ENCODE assay signal across 9 cellular contexts in the genomic region with DNA sequence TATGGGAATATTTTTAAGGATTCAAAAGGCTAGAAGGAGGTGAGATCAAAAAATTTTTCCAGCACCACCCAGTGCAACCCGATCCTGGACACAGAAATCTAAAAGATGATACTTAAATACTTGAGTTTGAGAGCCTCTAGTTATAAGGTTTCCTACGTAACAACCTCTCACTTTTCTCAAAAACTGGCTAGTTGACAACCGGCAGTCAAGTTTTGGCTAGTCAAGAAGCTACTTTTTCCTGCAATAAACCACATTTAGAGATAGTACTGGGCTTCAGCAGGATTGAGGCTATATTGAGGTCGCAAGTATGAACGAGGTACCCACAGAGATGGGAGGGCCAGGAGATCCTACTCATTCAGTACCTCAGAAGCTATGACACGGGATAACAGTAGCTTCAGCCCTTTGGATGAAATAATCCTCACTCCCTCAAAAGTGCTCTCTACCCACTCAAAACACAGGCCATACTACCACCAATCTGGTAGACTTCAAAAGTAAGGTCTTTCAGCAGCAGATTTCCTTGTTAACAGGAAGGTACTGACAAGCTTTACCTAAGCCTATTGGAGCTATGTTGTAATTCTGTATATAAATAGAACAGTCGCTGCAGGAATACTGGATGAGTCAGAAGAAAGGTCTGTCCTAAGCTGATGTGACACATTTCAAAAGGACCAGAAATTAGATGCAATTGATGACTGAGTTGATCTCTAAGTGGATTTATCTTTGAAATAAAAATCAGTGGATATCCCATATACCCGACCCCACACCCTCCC. TPM values are rescaled to one million over a fixed set of nuclear protein-coding genes. Genes with fewer than 3 reads are reported as not detected.
DNase-seq lines count a peak whose midpoint lies in the region; ATAC-seq and TF ChIP-seq lines count a peak whose summit lies in the region.
"Had no signal": no experiment of that assay in that cellular context is flagged by ENCODE, and none has a peak within 500 bp of the region (broad histone marks: within the 10 kb centered on the region; RNA-seq: fewer than 3 reads in every experiment).

No MANE protein-coding gene starts in this region.

- no peaks in the 10 kb centered on the region for H3K36me3 ChIP-seq in lung (ENCODE audit: control insufficient read depth in 2 of 2, insufficient read depth in 2 of 2, low read length in 2 of 2)
- H3K36me3 ChIP-seq in aorta (ENCODE audit: control insufficient read depth in 1 of 2, insufficient read depth in 2 of 2, low read length in 1 of 2): no peaks in the 10 kb centered on the region

- H3K4me1 ChIP-seq in lung (ENCODE audit: control insufficient read depth in 2 of 2, insufficient read depth in 2 of 2, low read length in 2 of 2): peaks cover 4 to 11% of the 10 kb centered on the region in 2 donors
- no peaks in the 10 kb centered on the region for H3K4me1 ChIP-seq in aorta (ENCODE audit: control insufficient read depth in 1 of 2, insufficient read depth in 2 of 2, low read length in 2 of 2)

- CTCF ChIA-PET in AG04450 (lab: Charles Lee): interaction anchor here (0.6 to 3.4 kb wide), 4 partner anchors 85 to 396 kb away, joined by 3 to 30 read pairs (median 5); no protein-coding TSS in a partner anchor

- TF ChIP-seq CTCF in AG04450 (IDR thresholded peaks at IDR 0.05; ENCODE audit: low read depth, low read length): no peak
- TF ChIP-seq CTCF in brain (conservative IDR thresholded peaks at IDR 0.05): no peak
- TF ChIP-seq CTCF in lung (IDR thresholded peaks at IDR 0.05; ENCODE audit: control extremely low read depth, extremely low read depth): no peak

- DNase-seq in AG04450 (ENCODE audit: low read depth, low spot score) (no peak), HT-29 (ENCODE audit: low spot score) (peak; percentile 44), lung (ENCODE audit: low spot score) (no peak), SHP77 (lab: John Stamatoyannopoulos, UW) (no peak), aorta (no peak)
- DNase-seq: MV-4-11 had no signal

- H3K4me3 ChIP-seq in AG04450 (ENCODE audit: low read depth, low read length): peak overlapping the region; percentile 97
- H3K4me3 ChIP-seq in lung: no peak overlapping the region
- H3K4me3 ChIP-seq in aorta (ENCODE audit: low read length in 2 of 2): peak overlapping the region in 1 of 2 donors; percentile 2

- H3K27me3 Mint-ChIP-seq in brain: peaks cover 12% of the 10 kb centered on the region

- H3K9me3 Mint-ChIP-seq in brain: peaks cover 0 to 8% (median 7%) of the 10 kb centered on the region in 5 experiments

- peaks cover 5% of the 10 kb centered on the region for H3K36me3 Mint-ChIP-seq in brain

- peak overlapping the region; percentile 90 to 96 (median 93) for H3K4me3 Mint-ChIP-seq in brain

- H3K27me3 ChIP-seq in AG04450 (ENCODE audit: control insufficient read depth, insufficient read depth, low read length) (no peaks in the 10 kb centered on the region), lung (ENCODE audit: control insufficient read depth, insufficient read depth) (no peaks in the 10 kb centered on the region), aorta (ENCODE audit: control insufficient read depth in 1 of 2, insufficient read depth in 2 of 2, low read length in 1 of 2) (no peaks in the 10 kb centered on the region)

- H3K4me1 Mint-ChIP-seq in brain: peaks cover 59% of the 10 kb centered on the region

- POLR2A ChIA-PET in AG04450 (lab: Yijun Ruan, JAX): interaction anchor here (0.7 to 0.9 kb wide), 2 partner anchors 93 to 142 kb away, joined by 3 read pairs; no protein-coding TSS in a partner anchor

- intact Hi-C loops in aorta (cut with DNase I): loop anchor here (2.0 to 10.0 kb wide), 4 partner anchors 33 to 267 kb away; a partner anchor contains a TSS

- no peak for ATAC-seq in lung (ENCODE audit: insufficient read depth, low FRiP score)
- ATAC-seq in HG02623 (IDR thresholded peaks at IDR 0.05; ENCODE audit: unreplicated experiment): no peak
- ATAC-seq in HG02763 (IDR thresholded peaks at IDR 0.05; ENCODE audit: unreplicated experiment): no peak
- ATAC-seq in aorta (ENCODE audit: low FRiP score): no peak

- H3K27ac ChIP-seq in AG04450 (ENCODE audit: low read depth, low read length) (no peak overlapping the region), lung (ENCODE audit: low read depth in 1 of 2, low read length in 1 of 2) (peak overlapping the region; percentile 63), aorta (ENCODE audit: low read depth in 1 of 2, low read length in 2 of 2) (peak overlapping the region in 1 of 2 donors; percentile 41)

- peak overlapping the region in 4 of 5 experiments; percentile 8 to 94 (median 80) for H3K27ac Mint-ChIP-seq in brain

- H3K9me3 ChIP-seq in AG04450 (ENCODE audit: control insufficient read depth, insufficient read depth, low read length): peaks cover 3% of the 10 kb centered on the region
- H3K9me3 ChIP-seq in lung (ENCODE audit: control insufficient read depth in 2 of 2, insufficient read depth in 1 of 2, low read length in 1 of 2): peaks cover 0 to 2% of the 10 kb centered on the region in 2 donors
- no peaks in the 10 kb centered on the region for H3K9me3 ChIP-seq in aorta (ENCODE audit: control insufficient read depth, low read length)

- WGBS in lung, 2 donors: 62 to 68% methylated on average over 8 of the region's 8 CpGs
- 48 to 53% methylated on average over 8 of the region's 8 CpGs for WGBS in aorta, 2 donors

RNA-seq across cellular contexts. Expression of a gene that starts 1.5 kb away (rescaled TPM):
- polyA plus RNA-seq in AG04450 (2011; rRNA removed): 146 and 190 TPM in 2 replicates
- 93.9 and 107 TPM in 2 replicates for polyA minus RNA-seq in AG04450 (2011; rRNA and poly(A)+ RNA removed)
- total RNA-seq in HT-29 (2014; rRNA removed; shearing (Covaris generic)): 5.6 and 6.2 TPM in 2 replicates
- polyA plus RNA-seq in brain (ENCODE audit: insufficient read depth, low read depth, low replicate concordance): 18.3 TPM
- total RNA-seq in lung: 10 to 100 TPM in 1 of 2 donors, 1 to 10 TPM in 1; 8.8 to 24.5 TPM
- polyA plus RNA-seq in lung: 1 to 10 TPM; 1.8 to 3.9 TPM
- 1 to 10 TPM; 8.6 to 8.7 TPM for total RNA-seq in aorta
- polyA plus RNA-seq in aorta: 1 to 10 TPM; 2.6 to 9.9 TPM
